8 cellular contexts compared by ENCODE assay signal in genomic region chr3:172039352-172040077, GRCh38. TPM values are rescaled to one million over a fixed set of nuclear protein-coding genes. Genes with fewer than 3 reads are reported as not detected.
A peak's percentile ranks its signal among the peaks of the same experiment; 100 is the strongest.
DNase-seq lines count a peak whose midpoint lies in the region; FAIRE-seq and TF ChIP-seq lines count a peak whose summit lies in the region.

Gene FNDC3B (plus strand): TSS chr3:172039578. CDS start chr3:172112480, 72,902 bp downstream.

- no peaks in the 10 kb centered on the region for H3K9me3 ChIP-seq in H1 (ENCODE audit: insufficient read depth in 2 of 2, low read depth in 1 of 2, low read length in 1 of 2)

- no peak within 1 kb of the TSS for H2AFZ ChIP-seq in H1 (ENCODE audit: low read length)

- H4K5ac ChIP-seq in H1 (ENCODE audit: insufficient read length, low read depth, low read length) (peak within 1 kb of the TSS; percentile 59), mesendoderm (ENCODE audit: low read length) (no peak within 1 kb of the TSS)

- H3K9ac ChIP-seq in H1 (replicated peaks in 1 of 4; ENCODE audit: extremely low read depth in 1 of 4, low read depth in 3 of 4, low read length in 3 of 4) (peak within 1 kb of the TSS; percentile 78 to 97 (median 86)), mesendoderm (ENCODE audit: low read length) (peak within 1 kb of the TSS; percentile 93)

- H2BK120ac ChIP-seq in H1 (replicated peaks; ENCODE audit: low read depth, low read length) (no peak within 1 kb of the TSS), mesendoderm (ENCODE audit: low read depth, low read length) (peak within 1 kb of the TSS; percentile 99)

- TF ChIP-seq CTCF in GM20000 (IDR thresholded peaks at IDR 0.05; ENCODE audit: extremely low read depth, missing control alignments) (no peak), H1 (IDR thresholded peaks at IDR 0.05; ENCODE audit: control extremely low read depth in 1 of 3, insufficient read depth in 1 of 3, low read depth in 1 of 3, low read length in 3 of 3) (no peak)

- no peak within 1 kb of the TSS for H3K4ac ChIP-seq in H1 (replicated peaks; ENCODE audit: insufficient read length, low read depth, low read length)
- H3K4ac ChIP-seq in mesendoderm (ENCODE audit: low read depth, low read length), result peak within 1 kb of the TSS; percentile 100

- H3K23me2 ChIP-seq in H1 (ENCODE audit: low read depth, low read length), result no peaks in the 10 kb centered on the region

- peak within 1 kb of the TSS; percentile 87 for H2BK5ac ChIP-seq in H1 (ENCODE audit: low read depth, low read length)
- peak within 1 kb of the TSS; percentile 61 for H2BK5ac ChIP-seq in mesendoderm (ENCODE audit: low read length)

- no peak within 1 kb of the TSS for H4K91ac ChIP-seq in H1 (replicated peaks; ENCODE audit: insufficient read length, low read length)

- peak within 1 kb of the TSS; percentile 32; the same call in 1 of the 2 replicates for H3K18ac ChIP-seq in H1 (ENCODE audit: extremely low read depth, low read length)
- H3K18ac ChIP-seq in mesendoderm (ENCODE audit: low read length), result peak within 1 kb of the TSS; percentile 100

- H3K79me2 ChIP-seq in H1 (ENCODE audit: control insufficient read depth in 1 of 2, insufficient read depth in 2 of 2, low read length in 2 of 2) (peaks cover 10 to 40% of the 10 kb centered on the region in 2 experiments), mesendoderm (ENCODE audit: control insufficient read depth, insufficient read depth, low read length) (peaks cover 39% of the 10 kb centered on the region)

- H3K79me1 ChIP-seq in H1 (ENCODE audit: low read depth, low read length), result no peaks in the 10 kb centered on the region; the same call in 1 of the 2 replicates
- no peaks in the 10 kb centered on the region for H3K79me1 ChIP-seq in mesendoderm (ENCODE audit: low read length)

- H2BK15ac ChIP-seq in H1 (ENCODE audit: low read length) (no peak within 1 kb of the TSS), mesendoderm (replicated peaks; ENCODE audit: low read depth) (peak within 1 kb of the TSS; percentile 60)

- H3K27me3 ChIP-seq in H1 (replicated peaks in 1 of 4; ENCODE audit: control insufficient read depth in 3 of 4, extremely low read depth in 1 of 4, insufficient read depth in 3 of 4, low read length in 3 of 4) (no peaks in the 10 kb centered on the region), mesendoderm (ENCODE audit: insufficient read depth, low read length, poor library complexity) (no peaks in the 10 kb centered on the region)

- peak; percentile 19 for FAIRE-seq in H1 (lab: Jason Lieb, UNC)

- H3K27ac ChIP-seq in H1 (ENCODE audit: low read depth, low read length) (peak within 1 kb of the TSS; percentile 75; the same call in 1 of the 2 replicates), mesendoderm (ENCODE audit: low read depth, low read length) (peak within 1 kb of the TSS; percentile 99)

- POLR2A ChIA-PET in H1 (lab: Charles Lee; ENCODE audit: partially characterized antibody), result interaction anchor here (0.9 kb wide), 1 partner anchor 52 kb away, joined by 3 read pairs; no protein-coding TSS in a partner anchor

- no peak within 1 kb of the TSS for H2BK20ac ChIP-seq in H1 (ENCODE audit: low read length)

- H3K4me3 ChIP-seq in H1 (ENCODE audit: extremely low read depth in 1 of 4, insufficient read depth in 2 of 4, low read depth in 3 of 4, low read length in 4 of 4), result peak within 1 kb of the TSS; percentile 74 to 98 (median 84)
- peak within 1 kb of the TSS; percentile 86 for H3K4me3 ChIP-seq in mesendoderm (ENCODE audit: low read length)

- H3K36me3 ChIP-seq in H1 (ENCODE audit: control insufficient read depth in 2 of 4, insufficient read depth in 4 of 4, low read length in 3 of 4) (no peaks in the 10 kb centered on the region), mesendoderm (ENCODE audit: control insufficient read depth, insufficient read depth, low read length) (no peaks in the 10 kb centered on the region)

- H2BK12ac ChIP-seq in H1 (ENCODE audit: low read depth, low read length), result no peak within 1 kb of the TSS

- no peak for TF ChIP-seq EP300 in H1 (IDR thresholded peaks at IDR 0.05; ENCODE audit: borderline replicate concordance in 1 of 2, low read depth in 2 of 2, low read length in 2 of 2)

- no peak within 1 kb of the TSS for H3K56ac ChIP-seq in H1 (replicated peaks; ENCODE audit: insufficient read length, low read depth, low read length)
- peak within 1 kb of the TSS; percentile 94 for H3K56ac ChIP-seq in mesendoderm (ENCODE audit: low read length)

- TF ChIP-seq RAD21 in H1 (IDR thresholded peaks at IDR 0.05 in 1 of 2, conservative IDR thresholded peaks at IDR 0.05 in 1 of 2; ENCODE audit: low read depth in 2 of 2, low read length in 2 of 2), result peak in 1 of 2 experiments; percentile 38; a peak in 1 of 4 replicates

- WGBS in H1 (ENCODE audit: extremely low coverage in 1 of 2, insufficient coverage in 1 of 2, insufficient read length in 1 of 2, insufficient replicate concordance in 2 of 2, low coverage in 1 of 2, low lambda C conversion rate in 2 of 2, missing lambda C conversion rate in 1 of 2), 2 experiments, result 2% methylated on average over 43 of the region's 63 CpGs; no CpG with 5 or more reads in 1 of the 2 experiments
- WGBS in mesendoderm (ENCODE audit: extremely low coverage, insufficient coverage, low lambda C conversion rate), result no CpG with 5 or more reads among the region's 63 CpGs

- peak within 1 kb of the TSS; percentile 94 for H4K8ac ChIP-seq in H1 (ENCODE audit: extremely low read depth, insufficient read depth, low read length)
- H4K8ac ChIP-seq in mesendoderm (ENCODE audit: low read depth, low read length), result peak within 1 kb of the TSS; percentile 94

- H3K4me1 ChIP-seq in H1 (replicated peaks in 1 of 4; ENCODE audit: control insufficient read depth in 3 of 4, insufficient read depth in 4 of 4, low read length in 3 of 4) (peaks cover 0 to 7% (median under 1%) of the 10 kb centered on the region in 4 experiments; a peak in 2 of 7 replicates), mesendoderm (ENCODE audit: control insufficient read depth, low read depth, low read length) (no peaks in the 10 kb centered on the region)

- H3K4me2 ChIP-seq in H1 (ENCODE audit: insufficient read depth in 1 of 2, low read depth in 2 of 2, low read length in 2 of 2) (peak within 1 kb of the TSS; percentile 64 to 79), mesendoderm (ENCODE audit: low read length) (peak within 1 kb of the TSS; percentile 59)

- H4K20me1 ChIP-seq in H1 (replicated peaks in 1 of 2; ENCODE audit: control insufficient read depth in 1 of 2, insufficient read depth in 2 of 2, low read length in 2 of 2), result peaks cover 0 to 1% of the 10 kb centered on the region in 2 experiments

- H3K23ac ChIP-seq in H1 (ENCODE audit: insufficient read length) (no peak within 1 kb of the TSS), mesendoderm (ENCODE audit: low read length) (peak within 1 kb of the TSS; percentile 75)

- H2AK5ac ChIP-seq in H1 (ENCODE audit: low read depth, low read length), result no peak within 1 kb of the TSS
- H2AK5ac ChIP-seq in mesendoderm (ENCODE audit: low read length), result no peak within 1 kb of the TSS

- no peak within 1 kb of the TSS for H3K14ac ChIP-seq in H1 (ENCODE audit: insufficient read length)

- CTCF ChIA-PET in H1 (lab: Charles Lee; ENCODE audit: partially characterized antibody), result interaction anchor here (0.9 to 1.4 kb wide), 3 partner anchors 96 to 271 kb away, joined by 3 to 4 read pairs (median 3); no protein-coding TSS in a partner anchor

- TF ChIP-seq POLR2A in H1 (IDR thresholded peaks at IDR 0.05; ENCODE audit: control extremely low read depth in 1 of 2, low read depth in 2 of 2, low read length in 2 of 2), result peak; percentile 38 to 55; a peak in 2 of 3 replicates

- DNase-seq in CMK (ENCODE audit: low read depth), result peak; percentile 67
- DNase-seq in GM20000 (ENCODE audit: low spot score), result peak; percentile 93
- DNase-seq in HT1080 (ENCODE audit: low read depth), result peak; percentile 97
- DNase-seq in NOMO-1 treated with DMSO at 0.1 percent for 48 hours (lab: John Stamatoyannopoulos, UW; ENCODE audit: unreplicated experiment), result peak; percentile 98
- DNase-seq in activated CD8-positive, alpha-beta memory T cell treated with anti-CD3 and anti-CD28 coated beads for 4 hours (ENCODE audit: low read depth in 2 of 2), result peak; percentile 81 to 82
- DNase-seq in H1 (ENCODE audit: low read depth in 1 of 2, low spot score in 2 of 2), result peak; percentile 80 to 98
- DNase-seq in mesendoderm, result peak; percentile 98
- peak; percentile 88 for DNase-seq in stimulated activated CD8-positive, alpha-beta memory T cell treated with anti-CD3 and anti-CD28 coated beads, Interleukin-15, amount 100 ng/mL, for 1 hour (ENCODE audit: low read depth)

TF ChIP-seq in H1, 55 proteins besides CTCF, POLR2A, EP300 and RAD21 (continues in another document):
- TF ChIP-seq JUND (IDR thresholded peaks at IDR 0.05; ENCODE audit: low read length) (no peak), HDAC2 (IDR thresholded peaks at IDR 0.05; ENCODE audit: borderline replicate concordance in 1 of 2, low read depth in 2 of 2, low read length in 2 of 2) (0 out of 4 replicates have a peak, but pooled peaks of 1 of the 2 experiments have one; percentile 9), CHD2 (IDR thresholded peaks at IDR 0.05; ENCODE audit: low read length) (peak; percentile 56; the same call in 1 of the 2 replicates), POU5F1 (IDR thresholded peaks at IDR 0.05; ENCODE audit: low read depth, low read length) (no peak), MAFK (IDR thresholded peaks at IDR 0.05; ENCODE audit: low read depth, low read length) (peak; percentile 96), ZNF274 (IDR thresholded peaks at IDR 0.05; ENCODE audit: borderline replicate concordance, extremely low read depth, low read length) (no peak), SUZ12 (IDR thresholded peaks at IDR 0.05; ENCODE audit: low read length) (no peak)

RNA-seq across cellular contexts. Expression of gene FNDC3B, which starts in this region (rescaled TPM):
- 53.5 and 63.7 TPM in 2 replicates for total RNA-seq in HT1080 (2014; rRNA removed; shearing (Covaris generic))
- polyA plus RNA-seq in HT1080 (2015; cell fraction: cytosol; rRNA removed), result 30.4 and 35.5 TPM in 2 replicates
- polyA plus RNA-seq in HT1080 (2015; cell fraction: nucleus; rRNA removed), result 56.3 and 56.4 TPM in 2 replicates
- total RNA-seq in H1 (2021; fragmentation: NEBNext Ultra II Directional; extraction: Animal tissue kit (Norgen Biotek cat#: 25700)), result 44.4 TPM in 2 replicates
- polyA plus RNA-seq in H1 (2011; rRNA removed), result 14.1 and 15.7 TPM in 2 replicates
- polyA plus RNA-seq in H1 (2011; cell fraction: cytosol; rRNA removed), result 6.1 TPM
- 29.6 TPM for polyA plus RNA-seq in H1 (2011; cell fraction: nucleus; rRNA removed)
- polyA plus RNA-seq in H1 (2012, experiment 1 of 2), result 11.8 to 18.4 TPM (median 15.7 TPM) in 4 replicates
- 1.2 TPM for polyA plus RNA-seq in H1 (2012, experiment 2 of 2)
- 21.2 TPM for polyA plus RNA-seq in H1 (2013, experiment 1 of 2)
- 21.1 TPM for polyA plus RNA-seq in H1 (2013, experiment 2 of 2)
- 74.8 and 76.1 TPM in 2 replicates for polyA minus RNA-seq in H1 (2011; rRNA and poly(A)+ RNA removed)
- 18.6 TPM for polyA minus RNA-seq in H1 (2011; cell fraction: cytosol; rRNA and poly(A)+ RNA removed)
- polyA minus RNA-seq in H1 (2011; cell fraction: nucleus; rRNA and poly(A)+ RNA removed), result 183 TPM
- 38.9 TPM for polyA plus RNA-seq in mesendoderm (2013, experiment 1 of 2)
- 38.3 TPM for polyA plus RNA-seq in mesendoderm (2013, experiment 2 of 2)

Comparison
In these comparisons a context has a peak if more than half of its experiments do, and no peak if none do; other contexts are left out.
1. Peak in every context shown above with its lines: DNase-seq, H3K4me3 ChIP-seq and H3K27ac ChIP-seq.